In genomic region chr13:78608705-78609463, GRCh38 we compare ENCODE assay signal across 8 cellular contexts. TPM values are rescaled to one million over a fixed set of nuclear protein-coding genes. Genes with fewer than 3 reads are reported as not detected.
DNase-seq lines count a peak whose midpoint lies in the region; ATAC-seq and TF ChIP-seq lines count a peak whose summit lies in the region.

No MANE protein-coding gene starts in this region.

- H2AFZ ChIP-seq in MM.1S (ENCODE audit: low read length) = peak overlapping the region; percentile 44; the same call in 1 of the 2 replicates

- no peaks in the 10 kb centered on the region for H3K79me2 ChIP-seq in MM.1S (ENCODE audit: low read length)

- H3K4me3 ChIP-seq in BLaER1 (peak overlapping the region; percentile 49), MM.1S (ENCODE audit: low read length) (peak overlapping the region; percentile 58), esophagus (ENCODE audit: low read depth in 1 of 2, low read length in 2 of 2) (peak overlapping the region; percentile 42 to 71)

- H3K4me1 Mint-ChIP-seq in nephron = peaks cover 26% of the 10 kb centered on the region

- peaks cover 96% of the 10 kb centered on the region for H3K27me3 ChIP-seq in BLaER1
- H3K27me3 ChIP-seq in MM.1S (replicated peaks; ENCODE audit: insufficient read depth, low read length) = no peaks in the 10 kb centered on the region
- H3K27me3 ChIP-seq in esophagus (ENCODE audit: control insufficient read depth in 1 of 2, insufficient read depth in 2 of 2, low read length in 2 of 2) = peaks cover 15 to 52% of the 10 kb centered on the region in 2 donors

- H3K27me3 Mint-ChIP-seq in nephron (ENCODE audit: low read depth) = peaks cover 99% of the 10 kb centered on the region

- no peaks in the 10 kb centered on the region for H3F3A ChIP-seq in MM.1S (ENCODE audit: insufficient read depth, low read length)

- H3K36me3 ChIP-seq in BLaER1 (peaks cover 4% of the 10 kb centered on the region; the same call in 1 of the 2 replicates), MM.1S (replicated peaks; ENCODE audit: insufficient read depth, low read length) (no peaks in the 10 kb centered on the region), esophagus (ENCODE audit: control insufficient read depth in 2 of 2, insufficient read depth in 2 of 2, low read length in 1 of 2) (no peaks in the 10 kb centered on the region)

- no peaks in the 10 kb centered on the region for H3K9me2 ChIP-seq in MM.1S (replicated peaks; ENCODE audit: insufficient read depth, low read length)

- DNase-seq in MM.1S = no peak
- DNase-seq in NCI-H510A (lab: John Stamatoyannopoulos, UW) = no peak

- H3K9ac ChIP-seq in BLaER1 = no peak overlapping the region
- peak overlapping the region; percentile 13; the same call in 1 of the 2 replicates for H3K9ac ChIP-seq in MM.1S (ENCODE audit: low read length)

- H3K4me1 ChIP-seq in BLaER1 = no peaks in the 10 kb centered on the region
- H3K4me1 ChIP-seq in MM.1S (ENCODE audit: low read length) = 0 out of 2 replicates have a peak, but pooled peaks cover 6% of the 10 kb centered on the region
- peaks cover 11 to 15% of the 10 kb centered on the region in 2 donors for H3K4me1 ChIP-seq in esophagus (ENCODE audit: control insufficient read depth in 2 of 2, insufficient read depth in 2 of 2, low read length in 1 of 2)

- H3K4me3 Mint-ChIP-seq in nephron = peak overlapping the region; percentile 72 to 78 (median 75)

- 3% methylated on average over 53 of the region's 53 CpGs for WGBS in esophagus, 2 donors

- no peak overlapping the region for H3K27ac Mint-ChIP-seq in nephron

- H3K9me3 ChIP-seq in BLaER1 (peaks cover 38% of the 10 kb centered on the region), MM.1S (replicated peaks; ENCODE audit: insufficient read depth, low read length) (no peaks in the 10 kb centered on the region), esophagus (ENCODE audit: control insufficient read depth in 2 of 2, insufficient read depth in 1 of 2, low read depth in 1 of 2, low read length in 1 of 2) (peaks cover 0 to 5% of the 10 kb centered on the region in 2 donors)

- TF ChIP-seq CTCF in MM.1S (IDR thresholded peaks at IDR 0.05; ENCODE audit: low read length) (no peak), nephron (IDR thresholded peaks at IDR 0.05; ENCODE audit: unreplicated experiment in 3 of 3) (no peak)

- H3K36me3 Mint-ChIP-seq in nephron (ENCODE audit: low read depth) = peaks cover 5% of the 10 kb centered on the region

- peaks cover 100% of the 10 kb centered on the region for H4K20me1 ChIP-seq in BLaER1
- no peaks in the 10 kb centered on the region for H4K20me1 ChIP-seq in MM.1S (ENCODE audit: insufficient read depth, low read length)

- H3K27ac ChIP-seq in BLaER1 = no peak overlapping the region
- H3K27ac ChIP-seq in MM.1S (ENCODE audit: low read length) = no peak overlapping the region
- H3K27ac ChIP-seq in esophagus (ENCODE audit: low read depth in 2 of 2, low read length in 1 of 2) = no peak overlapping the region

- peak overlapping the region; percentile 44 for H3K4me2 ChIP-seq in BLaER1
- peak overlapping the region; percentile 72; the same call in 1 of the 2 replicates for H3K4me2 ChIP-seq in MM.1S (ENCODE audit: low read depth, low read length)

- ATAC-seq in HG03342 (IDR thresholded peaks at IDR 0.05; ENCODE audit: unreplicated experiment) = no peak
- ATAC-seq in HG02938 (IDR thresholded peaks at IDR 0.05; ENCODE audit: unreplicated experiment) = no peak
- ATAC-seq in GM19467 (IDR thresholded peaks at IDR 0.05; ENCODE audit: unreplicated experiment) = no peak

- no peaks in the 10 kb centered on the region for H3K9me3 Mint-ChIP-seq in nephron

RNA-seq across cellular contexts. Expression of gene POU4F1, which starts 5.5 kb away (rescaled TPM):
- polyA plus RNA-seq in esophagus = under 1 TPM; 0.04 TPM

RNA-seq across cellular contexts. Expression of gene OBI1, which starts 50.1 kb away (rescaled TPM):
- polyA plus RNA-seq in esophagus = 1 to 10 TPM; 1.2 to 3.3 TPM
